In the genomic region with DNA sequence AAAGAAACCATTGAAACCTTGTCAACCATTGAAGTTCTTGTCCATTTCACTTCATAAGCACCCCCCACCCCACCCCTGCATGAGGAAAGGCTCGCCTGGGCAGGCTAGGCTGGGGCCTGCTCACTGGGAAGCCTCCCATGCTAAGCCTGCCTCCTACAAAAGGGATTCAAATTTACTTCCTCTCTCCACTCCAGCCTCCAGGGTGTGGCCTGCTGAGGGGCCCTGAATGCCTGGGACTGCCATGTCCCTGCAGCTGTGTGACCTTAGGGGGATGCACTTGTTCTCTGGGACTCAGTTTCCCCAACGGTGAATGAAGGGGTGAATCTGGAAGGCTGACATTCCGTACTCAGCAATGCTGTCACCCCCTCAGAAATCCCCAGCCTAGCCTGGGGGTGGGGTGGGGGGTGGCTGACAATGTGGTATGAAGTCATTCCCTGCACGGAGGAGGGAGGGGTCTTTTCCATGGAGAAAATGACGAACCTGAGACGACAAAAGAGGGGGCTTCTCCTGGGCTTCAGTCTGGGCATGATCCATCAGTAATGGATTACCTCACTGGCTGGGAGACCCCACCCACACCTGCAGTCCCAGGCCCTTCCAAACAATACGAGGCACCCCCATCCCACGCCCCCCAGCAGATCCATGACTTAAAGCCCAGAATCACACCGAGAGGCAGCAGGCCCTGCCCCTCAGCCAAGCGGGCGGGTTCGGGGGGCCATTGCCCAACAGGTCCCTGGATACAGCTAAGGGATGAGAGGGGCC, we compare ENCODE assay signal across 8 cellular contexts. TPM values are rescaled to one million over a fixed set of nuclear protein-coding genes. Genes with fewer than 3 reads are reported as not detected.
DNase-seq lines count a peak whose midpoint lies in the region; ATAC-seq and TF ChIP-seq lines count a peak whose summit lies in the region.

No MANE protein-coding gene starts in this region.

- no peaks in the 10 kb centered on the region for H3K9me3 ChIP-seq in HCT116 (ENCODE audit: control insufficient read depth in 1 of 2, insufficient read depth in 1 of 2, low read depth in 1 of 2, low read length in 2 of 2)

- H2AFZ ChIP-seq in HCT116 (ENCODE audit: low read depth, low read length, poor library complexity, severe bottlenecking) = no peak overlapping the region

- H3K4me2 ChIP-seq in HCT116 (ENCODE audit: low read length) = peak overlapping the region; percentile 95

- POLR2A ChIA-PET in HCT116 (lab: Charles Lee) = no interaction called here

- peak overlapping the region; percentile 73 for H3K9ac ChIP-seq in HCT116 (ENCODE audit: low read length)

- no peaks in the 10 kb centered on the region for H4K20me1 ChIP-seq in HCT116 (ENCODE audit: insufficient read depth)

- DNase-seq in HCT116 (ENCODE audit: low read depth, low spot score) (no peak), SKM-1 (lab: John Stamatoyannopoulos, UW; ENCODE audit: unreplicated experiment) (peak; percentile 53), fibroblast of the aortic adventitia (ENCODE audit: low read depth) (no peak), retina (peak; percentile 42), globus pallidus (ENCODE audit: low spot score) (no peak), middle frontal gyrus (ENCODE audit: extremely low spot score, low spot score) (no peak), HCEC 1CT (no peak)

- ATAC-seq in HCT116 = no peak
- no peak for ATAC-seq in GM19035 (IDR thresholded peaks at IDR 0.05; ENCODE audit: unreplicated experiment)

- peaks cover 33% of the 10 kb centered on the region for H3K79me2 ChIP-seq in HCT116 (ENCODE audit: insufficient read depth, low read length)

- H3K4me3 ChIP-seq in HCT116 (replicated peaks in 1 of 2; ENCODE audit: low read depth in 1 of 2, low read length in 2 of 2) (peak overlapping the region; percentile 75 to 89), fibroblast of the aortic adventitia (ENCODE audit: low read depth, low read length) (peak overlapping the region; percentile 75)

- TF ChIP-seq POLR2A in HCT116 (IDR thresholded peaks at IDR 0.05; ENCODE audit: borderline replicate concordance, extremely low read depth, insufficient read depth, insufficient read length) = no peak

- TF ChIP-seq CTCF in HCT116 (IDR thresholded peaks at IDR 0.05 in 2 of 3, conservative IDR thresholded peaks at IDR 0.05 in 1 of 3; ENCODE audit: borderline replicate concordance in 1 of 3, insufficient read depth in 1 of 3, low read depth in 2 of 3, low read length in 2 of 3) (no peak), fibroblast of the aortic adventitia (IDR thresholded peaks at IDR 0.05; ENCODE audit: insufficient read depth, low read length) (no peak)

- RAD21 ChIA-PET in HCT116 (lab: Charles Lee; ENCODE audit: low non-redundant PET in 1 of 2, low total read pairs in 2 of 2, uncharacterized antibody in 2 of 2, unreplicated experiment in 2 of 2) = no interaction called here

- no peaks in the 10 kb centered on the region for H3K9me2 ChIP-seq in HCT116 (ENCODE audit: insufficient read depth)

- BruUV-seq in HCT116 (replicated peaks; lab: Mats Ljungman, UMichigan) = no TSS peak

- H3K36me3 ChIP-seq in HCT116 (ENCODE audit: control insufficient read depth in 1 of 2, insufficient read depth in 2 of 2, low read length in 2 of 2) = no peaks in the 10 kb centered on the region; a peak in 2 of 4 replicates

- H3K27me3 ChIP-seq in HCT116 (ENCODE audit: insufficient read depth, low read length) = no peaks in the 10 kb centered on the region

- intact Hi-C loops in HCT116 (cut with micrococcal nuclease) = no loop called here

- peak overlapping the region; percentile 60; the same call in 1 of the 2 replicates for H3K27ac ChIP-seq in HCT116 (ENCODE audit: low read depth, low read length)

- H3K4me1 ChIP-seq in HCT116 (ENCODE audit: control insufficient read depth in 1 of 2, insufficient read depth in 2 of 2, low read length in 2 of 2) = peaks cover 15 to 36% of the 10 kb centered on the region in 2 experiments

- CTCF ChIA-PET in HCT116 (lab: Charles Lee) = no interaction called here

- no peak for TF ChIP-seq RAD21 in HCT116 (IDR thresholded peaks at IDR 0.05; ENCODE audit: low read depth)

TF ChIP-seq in HCT116, 20 proteins besides CTCF, POLR2A, EP300 and RAD21:
- TF ChIP-seq, protein P1, sequence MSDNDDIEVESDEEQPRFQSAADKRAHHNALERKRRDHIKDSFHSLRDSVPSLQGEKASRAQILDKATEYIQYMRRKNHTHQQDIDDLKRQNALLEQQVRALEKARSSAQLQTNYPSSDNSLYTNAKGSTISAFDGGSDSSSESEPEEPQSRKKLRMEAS (IDR thresholded peaks at IDR 0.05) = no peak
- TF ChIP-seq TCF7L2 (IDR thresholded peaks at IDR 0.05; ENCODE audit: borderline replicate concordance, extremely low read depth, insufficient read depth, insufficient read length) (no peak), FOSL1 (IDR thresholded peaks at IDR 0.05; ENCODE audit: low read depth) (no peak), EZH2 (IDR thresholded peaks at IDR 0.05) (no peak), ZNF274 (IDR thresholded peaks at IDR 0.05; ENCODE audit: low read depth, low read length) (no peak), JUND (IDR thresholded peaks at IDR 0.05) (no peak), EGR1 (IDR thresholded peaks at IDR 0.05; ENCODE audit: low read depth) (no peak), SIN3A (IDR thresholded peaks at IDR 0.05; ENCODE audit: low read depth) (no peak)

RNA-seq across cellular contexts. Expression of gene KIAA0930, which starts 1.1 kb away (rescaled TPM):
- total RNA-seq in HCT116 (2021; ENCODE audit: unreplicated experiment) (60.9 TPM), fibroblast of the aortic adventitia (ENCODE audit: low replicate concordance) (36.2 and 36.4 TPM in 2 replicates)
- 38.5 and 42.6 TPM in 2 replicates for polyA plus RNA-seq in HCT116 (2012)

RNA-seq across cellular contexts. Expression of gene UPK3A, which starts 45.2 kb away (rescaled TPM):
- total RNA-seq in HCT116 (2021; ENCODE audit: unreplicated experiment) (not detected), fibroblast of the aortic adventitia (ENCODE audit: low replicate concordance) (not detected in 2 replicates)
- polyA plus RNA-seq in HCT116 (2012) = 0.12 and 0.16 TPM in 2 replicates

Comparison
In these comparisons a context has a peak if more than half of its experiments do, and no peak if none do; other contexts are left out.
1. DNase-seq: peak in SKM-1 (single experiment) and retina (single experiment); none in HCT116 (single experiment), fibroblast of the aortic adventitia (single experiment), globus pallidus (single experiment), middle frontal gyrus (single experiment) and HCEC 1CT (single experiment).